ENCODE assay signal across 8 cellular contexts in genomic region chr3:179898024-179898423, GRCh38.
DNase-seq lines count a peak whose midpoint lies in the region; ATAC-seq and TF ChIP-seq lines count a peak whose summit lies in the region.

No MANE protein-coding gene starts in this region.

- no peak overlapping the region for H3K4me3 ChIP-seq in lower leg skin (ENCODE audit: low read depth, poor library complexity, severe bottlenecking)

- intact Hi-C loops in lower leg skin (cut with DNase I; ENCODE audit: low total_unique reads): no loop called here

- no peak for TF ChIP-seq POLR2A in lower leg skin (IDR thresholded peaks at IDR 0.05)

- peak; percentile 97 for ATAC-seq in GM19351 (IDR thresholded peaks at IDR 0.05; ENCODE audit: unreplicated experiment)
- peak; percentile 98 for ATAC-seq in HG03280 (IDR thresholded peaks at IDR 0.05; ENCODE audit: unreplicated experiment)

- DNase-seq in COLO668 (lab: John Stamatoyannopoulos, UW; ENCODE audit: unreplicated experiment): peak; percentile 0
- DNase-seq in OCI-M1 (lab: John Stamatoyannopoulos, UW): peak; percentile 91
- DNase-seq in fibroblast of peridontal ligament (ENCODE audit: extremely low read depth): peak; percentile 10
- no peak for DNase-seq in lower leg skin (ENCODE audit: low spot score in 2 of 2)
- no peak for DNase-seq in NCI-H128 (lab: John Stamatoyannopoulos, UW; ENCODE audit: unreplicated experiment)
- no peak for DNase-seq in NCI-H1694 treated with DMSO at 0.1 percent for 48 hours (lab: John Stamatoyannopoulos, UW)

- no peak for TF ChIP-seq CTCF in lower leg skin (IDR thresholded peaks at IDR 0.05)

- WGBS in lower leg skin, 2 donors: 16 to 17% methylated on average over 2 of the region's 2 CpGs

Comparison
In these comparisons a context has a peak if more than half of its experiments do, and no peak if none do; other contexts are left out.
1. DNase-seq: peak in COLO668 (single experiment), OCI-M1 (single experiment) and fibroblast of peridontal ligament (single experiment); none in lower leg skin (0 of 2), NCI-H128 (single experiment) and NCI-H1694 treated with DMSO at 0.1 percent for 48 hours (single experiment).